Comparison of ENCODE assay signal across 24 cellular contexts in the genomic region with DNA sequence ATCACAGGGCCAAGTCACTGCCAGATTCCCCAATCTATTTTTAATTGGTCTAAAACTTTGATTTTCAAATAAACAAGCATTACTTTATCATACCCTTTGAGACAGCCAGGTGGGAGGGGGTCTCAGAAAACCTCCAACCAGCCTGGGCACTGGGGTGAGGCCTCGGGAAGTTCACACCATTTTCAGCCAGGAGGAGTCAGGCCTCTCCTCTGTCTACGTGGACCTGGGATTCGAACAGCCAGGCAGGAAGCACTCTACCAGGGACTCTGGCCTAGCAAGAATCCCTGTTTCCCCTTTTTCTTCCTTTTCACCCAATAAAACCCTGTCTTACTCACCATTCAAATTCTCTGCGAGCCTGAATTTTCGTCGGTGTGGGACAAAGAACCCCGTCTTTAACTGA.
"Had no signal": no experiment of that assay in that cellular context is flagged by ENCODE, and none has a peak within 500 bp of the region (broad histone marks: within the 10 kb centered on the region; RNA-seq: fewer than 3 reads in every experiment).

No MANE protein-coding gene starts in this region.

- H3K27ac ChIP-seq: ascending aorta, body of pancreas, VCaP had no signal

- H3K27me3 Mint-ChIP-seq: activated naive CD8-positive, alpha-beta T cell treated with anti-CD3 and anti-CD28 coated beads, Interleukin-2, amount 50 U/mL, for 24 hours; activated T-cell treated with anti-CD3 and anti-CD28 coated beads, Interleukin-2, amount 50 U/mL, for 24 hours had no signal

- H3K4me1 Mint-ChIP-seq: activated naive CD8-positive, alpha-beta T cell treated with anti-CD3 and anti-CD28 coated beads, Interleukin-2, amount 50 U/mL, for 24 hours; T-cell had no signal

- H3K36me3 Mint-ChIP-seq: activated naive CD4-positive, alpha-beta T cell treated with anti-CD3 and anti-CD28 coated beads, Interleukin-2, amount 50 U/mL, for 72 hours; T-cell had no signal

- H3K4me3 ChIP-seq: ascending aorta, body of pancreas had no signal

- H3K4me3 Mint-ChIP-seq: activated CD8-positive, alpha-beta T cell treated with anti-CD3 and anti-CD28 coated beads, Interleukin-2, amount 10 ng/mL, durations not matched to agents 7 days and 5 days; activated naive CD8-positive, alpha-beta T cell treated with anti-CD3 and anti-CD28 coated beads, Interleukin-2, amount 50 U/mL, for 24 hours; activated T-cell treated with anti-CD3 and anti-CD28 coated beads, Interleukin-2, amount 50 U/mL, for 24 hours; activated T-helper 1 cell treated with anti-CD3 and anti-CD28 coated beads, Interleukin-12 subunit alpha, Interleukin-12 subunit beta, Interleukin-2, Interleukin-4 antibody, amounts not matched to agents 30 ng/mL and 10 ng/mL and 1 ng/mL, durations not matched to agents 14 hours and 24 hours and 36 hours; T-cell had no signal

- H3K27me3 ChIP-seq: ascending aorta, body of pancreas had no signal

- H3K9me3 ChIP-seq: ascending aorta, body of pancreas had no signal

- ATAC-seq: activated CD8-positive, alpha-beta T cell treated with anti-CD3 and anti-CD28 coated beads, Interleukin-2, amount 10 ng/mL, durations not matched to agents 7 days and 5 days; activated naive CD4-positive, alpha-beta T cell treated with anti-CD3 and anti-CD28 coated beads, Interleukin-2, amount 50 U/mL, for 72 hours; activated naive CD8-positive, alpha-beta T cell treated with anti-CD3 and anti-CD28 coated beads, Interleukin-2, amount 50 U/mL, for 24 hours; body of pancreas; T-cell had no signal

- DNase-seq: activated CD4-positive, alpha-beta T cell treated with anti-CD3 and anti-CD28 coated beads for 4 hours; activated CD4-positive, alpha-beta T cell treated with anti-CD3 and anti-CD28 coated beads, Interleukin-2, amount 50 U/mL, for 4 hours; activated CD8-positive, alpha-beta memory T cell treated with anti-CD3 and anti-CD28 coated beads, Interleukin-2, amount 50 U/mL, for 48 hours; activated CD8-positive, alpha-beta T cell treated with anti-CD3 and anti-CD28 coated beads, Interleukin-2, amount 10 ng/mL, durations not matched to agents 7 days and 5 days; activated effector memory CD4-positive, alpha-beta T cell treated with anti-CD3 and anti-CD28 coated beads, Interleukin-2, amount 50 U/mL, for 16 hours; activated naive CD4-positive, alpha-beta T cell treated with Interleukin-2 at 50 U/mL for 16 hours; activated naive CD8-positive, alpha-beta T cell treated with anti-CD3 and anti-CD28 coated beads, Interleukin-2, amount 50 U/mL, for 24 hours; activated T-cell treated with anti-CD3 and anti-CD28 coated beads, Interleukin-2, amount 50 U/mL, for 24 hours; amniotic stem cell; body of pancreas; central memory CD4-positive, alpha-beta T cell; Kasumi-1; NCI-H1105 treated with DMSO at 0.1 percent for 48 hours; NCI-H146; NCI-H187 treated with DMSO at 0.1 percent for 48 hours; NCI-H2081 treated with DMSO at 0.1 percent for 48 hours; NCI-H526; NCI-H82; SIG-M5; T-cell had no signal

- H3K36me3 ChIP-seq: ascending aorta had no signal

- H3K27ac Mint-ChIP-seq: activated CD8-positive, alpha-beta T cell treated with anti-CD3 and anti-CD28 coated beads, Interleukin-2, amount 10 ng/mL, durations not matched to agents 7 days and 5 days; activated naive CD4-positive, alpha-beta T cell treated with anti-CD3 and anti-CD28 coated beads, Interleukin-2, amount 50 U/mL, for 72 hours; activated naive CD8-positive, alpha-beta T cell treated with anti-CD3 and anti-CD28 coated beads, Interleukin-2, amount 50 U/mL, for 24 hours; activated T-cell treated with anti-CD3 and anti-CD28 coated beads, Interleukin-2, amount 50 U/mL, for 24 hours; activated T-helper 1 cell treated with anti-CD3 and anti-CD28 coated beads, Interleukin-12 subunit alpha, Interleukin-12 subunit beta, Interleukin-2, Interleukin-4 antibody, amounts not matched to agents 30 ng/mL and 10 ng/mL and 1 ng/mL, durations not matched to agents 14 hours and 24 hours and 36 hours; T-cell had no signal

- H3K4me1 ChIP-seq: ascending aorta, body of pancreas had no signal

- H3K9me3 Mint-ChIP-seq: activated naive CD4-positive, alpha-beta T cell treated with anti-CD3 and anti-CD28 coated beads, Interleukin-2, amount 50 U/mL, for 72 hours; activated naive CD8-positive, alpha-beta T cell treated with anti-CD3 and anti-CD28 coated beads, Interleukin-2, amount 50 U/mL, for 24 hours; activated T-cell treated with anti-CD3 and anti-CD28 coated beads, Interleukin-2, amount 50 U/mL, for 24 hours; activated T-helper 1 cell treated with anti-CD3 and anti-CD28 coated beads, Interleukin-12 subunit alpha, Interleukin-12 subunit beta, Interleukin-2, Interleukin-4 antibody, amounts not matched to agents 30 ng/mL and 10 ng/mL and 1 ng/mL, durations not matched to agents 14 hours and 24 hours and 36 hours; T-cell had no signal
